ENCODE assay signal across 18 cellular contexts in the genomic region with DNA sequence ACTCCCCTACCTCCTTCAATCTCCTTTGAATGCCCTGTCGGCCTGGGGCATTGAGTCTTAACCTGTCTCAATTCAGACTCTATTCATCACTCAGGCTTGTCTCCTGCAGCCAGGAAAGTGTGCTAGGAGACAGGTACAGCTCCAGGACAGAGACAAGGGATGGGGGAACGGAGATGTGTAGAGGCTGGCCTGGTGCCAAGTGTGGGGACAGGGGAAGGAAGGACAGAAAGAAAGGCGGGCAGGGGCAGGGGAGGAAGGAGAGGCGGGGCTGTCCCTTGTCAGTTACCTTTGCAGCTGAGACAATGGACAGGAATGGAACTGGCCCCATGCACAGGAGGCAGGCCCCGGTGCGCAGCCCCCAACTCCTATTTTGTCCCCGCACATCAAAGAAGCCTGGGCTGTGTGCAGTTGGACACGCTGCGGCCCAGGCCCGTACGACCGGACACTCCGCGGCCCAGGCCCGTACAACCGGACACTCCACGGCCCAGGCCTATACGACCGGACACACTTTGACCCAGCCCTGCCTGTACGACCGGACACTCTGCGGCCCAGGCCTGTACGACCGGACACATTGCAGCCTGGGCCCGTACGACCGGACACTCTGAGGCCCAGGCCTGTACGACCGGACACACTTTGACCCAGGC. TPM values are rescaled to one million over a fixed set of nuclear protein-coding genes. Genes with fewer than 3 reads are reported as not detected.
A peak's percentile ranks its signal among the peaks of the same experiment; 100 is the strongest.
DNase-seq lines count a peak whose midpoint lies in the region; ATAC-seq and TF ChIP-seq lines count a peak whose summit lies in the region.
"Had no signal": no experiment of that assay in that cellular context is flagged by ENCODE, and none has a peak within 500 bp of the region (broad histone marks: within the 10 kb centered on the region; RNA-seq: fewer than 3 reads in every experiment).

No MANE protein-coding gene starts in this region.

- H3K27me3 ChIP-seq in BLaER1 (no peaks in the 10 kb centered on the region), neutrophil (no peaks in the 10 kb centered on the region)

- H3K36me3 ChIP-seq in BLaER1 (peaks cover 85% of the 10 kb centered on the region), neutrophil (peaks cover 48% of the 10 kb centered on the region)

- ATAC-seq in esophagus mucosa: peak; percentile 40
- ATAC-seq in GM18511 (IDR thresholded peaks at IDR 0.05; ENCODE audit: unreplicated experiment): no peak

- H3K9me3 ChIP-seq in BLaER1 (peaks cover 12% of the 10 kb centered on the region), neutrophil (no peaks in the 10 kb centered on the region)

- peak overlapping the region; percentile 69 for H3K4me2 ChIP-seq in BLaER1
- H3K4me2 ChIP-seq: KMS-11 had no signal

- TF ChIP-seq CTCF in neutrophil (IDR thresholded peaks at IDR 0.05): no peak

- H4K20me1 ChIP-seq in BLaER1: peaks cover 99% of the 10 kb centered on the region

- H3K4me1 ChIP-seq in BLaER1: peaks cover 94% of the 10 kb centered on the region
- peaks cover 23 to 37% of the 10 kb centered on the region in 2 experiments for H3K4me1 ChIP-seq in neutrophil (ENCODE audit: control insufficient read depth in 1 of 2, insufficient read depth in 1 of 2, low read depth in 1 of 2, low read length in 1 of 2)

- H3K27ac ChIP-seq in BLaER1 (peak overlapping the region; percentile 57), neutrophil (peak overlapping the region; percentile 70)
- H3K27ac ChIP-seq: KMS-11 had no signal

- no peak for TF ChIP-seq RAD21 in Ishikawa (IDR thresholded peaks at IDR 0.05; ENCODE audit: low read depth)

- H3K4me3 ChIP-seq in BLaER1 (peak overlapping the region; percentile 20; the same call in 1 of the 2 replicates), neutrophil (ENCODE audit: low read depth in 1 of 2, low read length in 1 of 2) (no peak overlapping the region)

- DNase-seq in activated CD8-positive, alpha-beta memory T cell treated with anti-CD3 and anti-CD28 coated beads for 24 hours: no peak
- no peak for DNase-seq in activated CD8-positive, alpha-beta memory T cell treated with anti-CD3 and anti-CD28 coated beads, Interleukin-2, amount 50 U/mL, for 4 hours
- DNase-seq in A172 (ENCODE audit: low spot score): no peak
- DNase-seq: ACHN; AML-193; CD4-positive, CD25-positive, alpha-beta regulatory T cell; EL; NCI-H146; NCI-H226; NCI-H526; OCI-M1; SHP77 treated with DMSO at 0.1 percent for 48 hours had no signal

- H3K9ac ChIP-seq in BLaER1: no peak overlapping the region; the same call in 1 of the 2 replicates
- H3K9ac ChIP-seq: KMS-11 had no signal

- TF ChIP-seq EP300 in Ishikawa (IDR thresholded peaks at IDR 0.05; ENCODE audit: borderline replicate concordance): no peak

TF ChIP-seq in Ishikawa, 13 proteins besides CTCF, POLR2A, EP300 and RAD21:
- peak; percentile 56 for TF ChIP-seq NFIC (IDR thresholded peaks at IDR 0.05)
- TF ChIP-seq CEBPB (IDR thresholded peaks at IDR 0.05): no peak
- no peak for TF ChIP-seq MAX (IDR thresholded peaks at IDR 0.05)
- TF ChIP-seq, protein P1, sequence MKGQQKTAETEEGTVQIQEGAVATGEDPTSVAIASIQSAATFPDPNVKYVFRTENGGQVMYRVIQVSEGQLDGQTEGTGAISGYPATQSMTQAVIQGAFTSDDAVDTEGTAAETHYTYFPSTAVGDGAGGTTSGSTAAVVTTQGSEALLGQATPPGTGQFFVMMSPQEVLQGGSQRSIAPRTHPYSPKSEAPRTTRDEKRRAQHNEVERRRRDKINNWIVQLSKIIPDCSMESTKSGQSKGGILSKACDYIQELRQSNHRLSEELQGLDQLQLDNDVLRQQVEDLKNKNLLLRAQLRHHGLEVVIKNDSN (IDR thresholded peaks at IDR 0.05): no peak
- no peak for TF ChIP-seq CREB1 (IDR thresholded peaks at IDR 0.05; ENCODE audit: low read depth)
- no peak for TF ChIP-seq TEAD4 (IDR thresholded peaks at IDR 0.05)
- TF ChIP-seq EGR1 (IDR thresholded peaks at IDR 0.05): no peak

RNA-seq across cellular contexts. Expression of gene CHST15, which starts 36.9 kb away (rescaled TPM):
- 6.1 TPM for total RNA-seq in esophagus mucosa
- total RNA-seq in A172 (2014; rRNA removed; shearing (Covaris generic)): 2.4 and 2.5 TPM in 2 replicates
